In genomic region chr19:42965204-42965603, GRCh38 we compare ENCODE assay signal across 1 cellular context.
TF ChIP-seq lines count a peak whose summit lies in the region.

No MANE protein-coding gene starts in this region.

TF ChIP-seq in IMR-90, 13 proteins besides CTCF, POLR2A, EP300 and RAD21 (continued from another document):
- TF ChIP-seq FOS (IDR thresholded peaks at IDR 0.05; ENCODE audit: low read depth, low read length): peak; percentile 31; the same call in 1 of the 2 replicates
- TF ChIP-seq CHD1 (IDR thresholded peaks at IDR 0.05; ENCODE audit: low read depth, low read length): no peak
